ENCODE assay signal across 8 cellular contexts in the genomic region with DNA sequence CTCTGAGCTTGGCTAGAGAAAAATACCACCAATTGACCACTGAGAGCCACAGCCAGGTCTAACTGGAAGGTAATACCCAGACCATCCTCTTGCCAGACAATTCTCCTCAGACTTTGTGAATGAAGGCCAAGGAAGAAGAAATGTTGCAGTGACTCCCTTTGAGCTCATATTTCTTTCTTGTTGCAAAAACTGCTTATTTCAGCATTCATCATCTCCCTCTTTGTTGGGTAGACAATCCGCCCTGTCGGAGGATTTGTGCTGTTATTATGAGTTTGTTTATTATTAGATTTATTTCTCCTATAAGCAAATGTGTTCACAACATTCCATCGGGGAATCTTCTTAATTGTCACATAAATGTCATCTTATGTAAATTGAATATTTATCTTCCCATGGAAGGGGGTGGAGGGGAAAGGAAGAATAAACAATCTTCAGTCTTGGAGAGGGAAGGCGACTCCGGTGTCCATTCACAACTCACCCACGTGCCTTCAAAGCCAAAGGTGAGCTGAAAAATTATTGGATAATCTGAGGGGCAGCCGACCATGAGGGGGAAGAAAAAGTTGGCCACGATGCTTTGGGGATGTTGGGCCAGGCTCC. TPM values are rescaled to one million over a fixed set of nuclear protein-coding genes. Genes with fewer than 3 reads are reported as not detected.
DNase-seq lines count a peak whose midpoint lies in the region; ATAC-seq lines count a peak whose summit lies in the region.

No MANE protein-coding gene starts in this region.

- H3K27me3 Mint-ChIP-seq in activated CD8-positive, alpha-beta memory T cell treated with anti-CD3 and anti-CD28 coated beads, Interleukin-2, amount 10 ng/mL, durations not matched to agents 7 days and 5 days, result peaks cover 10% of the 10 kb centered on the region

- H3K27ac ChIP-seq in adipose tissue (ENCODE audit: low read depth, low read length) (peak overlapping the region; percentile 92), layer of hippocampus (ENCODE audit: low read depth, low read length) (peak overlapping the region; percentile 99), thymus (ENCODE audit: low read depth) (peak overlapping the region; percentile 100)

- H3K36me3 Mint-ChIP-seq in activated CD8-positive, alpha-beta memory T cell treated with anti-CD3 and anti-CD28 coated beads, Interleukin-2, amount 10 ng/mL, durations not matched to agents 7 days and 5 days, result peaks cover 3% of the 10 kb centered on the region

- H3K9me3 ChIP-seq in thymus (ENCODE audit: control insufficient read depth), result no peaks in the 10 kb centered on the region

- CTCF ChIA-PET in activated CD8-positive, alpha-beta memory T cell treated with anti-CD3 and anti-CD28 coated beads, Interleukin-2, amount 10 ng/mL, durations not matched to agents 7 days and 5 days (lab: Charles Lee), result interaction anchor here (0.8 to 2.9 kb wide), 10 partner anchors 12 to 139 kb away, joined by 3 to 11 read pairs (median 4); partner anchors contain the start of gene CDKN2AIPNL

- H3K4me3 ChIP-seq in thymus (ENCODE audit: low read length), result peak overlapping the region; percentile 89

- H3K36me3 ChIP-seq in thymus (ENCODE audit: control insufficient read depth, insufficient read depth), result no peaks in the 10 kb centered on the region

- peaks cover 7% of the 10 kb centered on the region for H3K4me1 ChIP-seq in thymus (ENCODE audit: control insufficient read depth, insufficient read depth, low read length)

- no peaks in the 10 kb centered on the region for H3K9me3 Mint-ChIP-seq in activated CD8-positive, alpha-beta memory T cell treated with anti-CD3 and anti-CD28 coated beads, Interleukin-2, amount 10 ng/mL, durations not matched to agents 7 days and 5 days (ENCODE audit: low read depth)

- no peak for ATAC-seq in activated CD8-positive, alpha-beta memory T cell treated with anti-CD3 and anti-CD28 coated beads, Interleukin-2, amount 10 ng/mL, durations not matched to agents 7 days and 5 days

- 23 to 34% (median 28%) methylated on average over 8 of the region's 8 CpGs for WGBS in adipose tissue, 3 donors
- WGBS in thymus, result 62% methylated on average over 8 of the region's 8 CpGs

- H3K27ac Mint-ChIP-seq in activated CD8-positive, alpha-beta memory T cell treated with anti-CD3 and anti-CD28 coated beads, Interleukin-2, amount 10 ng/mL, durations not matched to agents 7 days and 5 days, result peak overlapping the region; percentile 97

- H3K4me3 Mint-ChIP-seq in activated CD8-positive, alpha-beta memory T cell treated with anti-CD3 and anti-CD28 coated beads, Interleukin-2, amount 10 ng/mL, durations not matched to agents 7 days and 5 days, result peak overlapping the region; percentile 99

- peaks cover 18% of the 10 kb centered on the region for H3K4me1 Mint-ChIP-seq in activated CD8-positive, alpha-beta memory T cell treated with anti-CD3 and anti-CD28 coated beads, Interleukin-2, amount 10 ng/mL, durations not matched to agents 7 days and 5 days

- DNase-seq in activated CD8-positive, alpha-beta memory T cell treated with anti-CD3 and anti-CD28 coated beads, Interleukin-2, amount 10 ng/mL, durations not matched to agents 7 days and 5 days, result no peak
- no peak for DNase-seq in activated CD8-positive, alpha-beta memory T cell treated with anti-CD3 and anti-CD28 coated beads for 24 hours
- no peak for DNase-seq in epidermal melanocyte (ENCODE audit: insufficient read length, low spot score)
- no peak for DNase-seq in activated CD4-positive, alpha-beta T cell treated with anti-CD3 and anti-CD28 coated beads for 4 hours
- DNase-seq in NCI-H2029 (lab: John Stamatoyannopoulos, UW), result no peak

- no peaks in the 10 kb centered on the region for H3K27me3 ChIP-seq in layer of hippocampus (ENCODE audit: control insufficient read depth, insufficient read depth, low read length)
- H3K27me3 ChIP-seq in thymus (ENCODE audit: control insufficient read depth, insufficient read depth), result no peaks in the 10 kb centered on the region

RNA-seq across cellular contexts. Expression of gene JADE2, which starts 1.8 kb away (rescaled TPM):
- 10 to 100 TPM; 88.1 to 98.4 TPM for total RNA-seq in activated CD8-positive, alpha-beta memory T cell treated with anti-CD3 and anti-CD28 coated beads, Interleukin-2, amount 10 ng/mL, durations not matched to agents 7 days and 5 days
- polyA plus RNA-seq in adipose tissue (10 to 100 TPM; 12.5 to 17.9 (median 13.2) TPM), thymus (14.1 TPM)
